ENCODE assay signal across 11 cellular contexts in the genomic region with DNA sequence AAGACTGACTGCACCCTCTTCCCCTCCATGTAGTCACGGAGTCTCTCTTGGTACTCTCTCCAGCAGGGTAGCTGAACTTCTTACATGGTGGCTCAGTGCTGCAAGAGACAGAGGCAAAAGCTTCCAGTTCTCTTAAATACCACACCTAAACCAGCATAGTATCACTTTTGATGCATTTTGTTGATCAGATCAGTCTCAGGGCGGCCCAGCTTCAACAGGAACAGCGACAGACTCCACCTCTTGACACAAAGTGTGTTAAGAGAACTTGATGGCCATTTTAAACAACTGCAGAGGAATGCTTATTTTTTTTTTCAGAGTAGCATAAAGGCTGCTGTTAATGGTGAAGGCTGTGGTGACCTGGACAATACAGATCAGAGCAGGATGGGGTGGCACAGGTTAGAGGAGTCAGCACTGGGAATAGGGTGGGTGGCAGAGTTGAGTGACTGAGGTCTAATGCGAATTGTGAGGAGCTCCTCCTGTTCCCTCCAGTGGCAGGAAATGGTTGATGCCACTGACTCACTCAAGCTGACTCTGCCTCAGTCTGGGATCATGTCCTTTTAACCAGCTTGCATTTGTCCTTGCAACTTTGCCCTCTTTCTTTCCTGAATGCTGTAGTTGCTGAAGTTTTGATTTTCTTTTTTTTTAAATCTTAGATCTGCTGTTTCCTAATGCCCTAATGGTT. TPM values are rescaled to one million over a fixed set of nuclear protein-coding genes. Genes with fewer than 3 reads are reported as not detected.
DNase-seq lines count a peak whose midpoint lies in the region; ATAC-seq, FAIRE-seq and TF ChIP-seq lines count a peak whose summit lies in the region.
"Had no signal": no experiment of that assay in that cellular context is flagged by ENCODE, and none has a peak within 500 bp of the region (broad histone marks: within the 10 kb centered on the region; RNA-seq: fewer than 3 reads in every experiment).

No MANE protein-coding gene starts in this region.

- peaks cover 15% of the 10 kb centered on the region for H3K27me3 ChIP-seq in A673 (replicated peaks; ENCODE audit: insufficient read depth, low read depth, low read length, poor library complexity)

- TF ChIP-seq CTCF in A673 (conservative IDR thresholded peaks at IDR 0.05; ENCODE audit: low read depth, low read length): no peak
- peak; percentile 11 for TF ChIP-seq CTCF in kidney (IDR thresholded peaks at IDR 0.05; ENCODE audit: borderline replicate concordance, extremely low read depth, insufficient read depth)

- DNase-seq in A673 (ENCODE audit: low spot score) (peak; percentile 1), HEK293T (ENCODE audit: extremely low spot score) (peak; percentile 16), UCSD-AML1 (lab: John Stamatoyannopoulos, UW; ENCODE audit: unreplicated experiment) (peak; percentile 7), kidney (no peak), NCI-H2107 treated with DMSO at 0.1 percent for 48 hours (lab: John Stamatoyannopoulos, UW; ENCODE audit: unreplicated experiment) (no peak), amygdala (lab: John Stamatoyannopoulos, UW) (no peak)
- DNase-seq: activated CD4-positive, CD25-positive, alpha-beta regulatory T cell; C1 segment of cervical spinal cord; NCI-H187 treated with DMSO at 0.1 percent for 48 hours had no signal

- FAIRE-seq in kidney (lab: Jason Lieb, UNC): no peak

- no peak overlapping the region for H3K4me3 ChIP-seq in A673 (ENCODE audit: low read depth, low read length, poor library complexity, severe bottlenecking)
- no peak overlapping the region for H3K4me3 ChIP-seq in kidney (ENCODE audit: low read length in 2 of 2)

- ATAC-seq in HG02678 (IDR thresholded peaks at IDR 0.05; ENCODE audit: unreplicated experiment): no peak
- ATAC-seq in HG02623 (IDR thresholded peaks at IDR 0.05; ENCODE audit: unreplicated experiment): no peak

- intact Hi-C loops in A673 (cut with micrococcal nuclease; ENCODE audit: unreplicated experiment) (no loop called here), kidney (cut with DNase I) (no loop called here)

- H3K27ac ChIP-seq in A673 (ENCODE audit: low read depth, low read length, poor library complexity, severe bottlenecking) (no peak overlapping the region), kidney (ENCODE audit: low read depth in 2 of 2, low read length in 2 of 2) (no peak overlapping the region)

- H3K36me3 ChIP-seq in A673 (ENCODE audit: insufficient read depth, low read length, poor library complexity, severe bottlenecking) (no peaks in the 10 kb centered on the region), kidney (ENCODE audit: control insufficient read depth in 1 of 2, insufficient read depth in 2 of 2, low read length in 2 of 2) (no peaks in the 10 kb centered on the region)

- CTCF ChIA-PET in A673 (lab: Charles Lee) (no interaction called here), HEK293T (lab: Yijun Ruan, JAX) (interaction anchor here (1.3 kb wide), 1 partner anchor 11 kb away, joined by 4 read pairs; no protein-coding TSS in a partner anchor)

- BruUV-seq in A673 (replicated peaks; lab: Mats Ljungman, UMichigan): no TSS peak

- H3K9me3 ChIP-seq in A673 (ENCODE audit: low read depth, low read length, poor library complexity, severe bottlenecking) (no peaks in the 10 kb centered on the region), kidney (ENCODE audit: control insufficient read depth in 1 of 2, low read length in 2 of 2) (no peaks in the 10 kb centered on the region)

- POLR2A ChIA-PET in A673 (lab: Charles Lee; ENCODE audit: low non-redundant PET) (no interaction called here), HEK293T (lab: Yijun Ruan, JAX) (no interaction called here)

- H3K9ac ChIP-seq in kidney (ENCODE audit: low read length in 2 of 2): no peak overlapping the region

- H3K4me1 ChIP-seq in A673 (ENCODE audit: insufficient read depth, low read length, poor library complexity, severe bottlenecking) (no peaks in the 10 kb centered on the region), kidney (ENCODE audit: control insufficient read depth in 1 of 2, insufficient read depth in 1 of 2, low read depth in 1 of 2, low read length in 2 of 2) (peaks cover 0 to 9% of the 10 kb centered on the region in 2 donors)

TF ChIP-seq in HEK293T, 16 proteins besides CTCF, POLR2A, EP300 and RAD21:
- no peak for TF ChIP-seq L3MBTL2 (conservative IDR thresholded peaks at IDR 0.05)
- TF ChIP-seq TARDBP (IDR thresholded peaks at IDR 0.05): no peak
- TF ChIP-seq ARNT (IDR thresholded peaks at IDR 0.05): no peak
- TF ChIP-seq LEF1 (IDR thresholded peaks at IDR 0.05; ENCODE audit: borderline replicate concordance): no peak
- no peak for TF ChIP-seq HDGF (IDR thresholded peaks at IDR 0.05; ENCODE audit: borderline replicate concordance)
- TF ChIP-seq FOXM1 (IDR thresholded peaks at IDR 0.05; ENCODE audit: borderline replicate concordance): no peak
- no peak for TF ChIP-seq ELF4 (IDR thresholded peaks at IDR 0.05)
- no peak for TF ChIP-seq CTBP1 (IDR thresholded peaks at IDR 0.05; ENCODE audit: borderline replicate concordance)
- TF ChIP-seq FOXA1 (IDR thresholded peaks at IDR 0.05): no peak
TF ChIP-seq in HEK293T: peak in this region for 0.

RNA-seq across cellular contexts. Expression of gene MGAM, which starts 17.3 kb away (rescaled TPM):
- total RNA-seq in A673 (2021) (not detected in 2 replicates), kidney (3.0 TPM)
- 2.9 TPM for polyA plus RNA-seq in kidney (ENCODE audit: insufficient read depth, low read depth, low replicate concordance)

RNA-seq across cellular contexts. Expression of gene TAS2R38, which starts 39.4 kb away (rescaled TPM):
- total RNA-seq in A673 (2021): not detected in 2 replicates
- total RNA-seq in kidney: not detected
- not detected for polyA plus RNA-seq in kidney (ENCODE audit: insufficient read depth, low read depth, low replicate concordance)

Comparison
In these comparisons a context has a peak if more than half of its experiments do, and no peak if none do; other contexts are left out.
1. DNase-seq: peak in A673 (single experiment), HEK293T (single experiment) and UCSD-AML1 (single experiment); none in kidney (single experiment), NCI-H2107 treated with DMSO at 0.1 percent for 48 hours (single experiment) and amygdala (0 of 56).